Comparison of ENCODE assay signal across 7 cellular contexts in genomic region chr3:10437272-10437994, GRCh38.
DNase-seq lines count a peak whose midpoint lies in the region; ATAC-seq and TF ChIP-seq lines count a peak whose summit lies in the region.

No MANE protein-coding gene starts in this region.

- peak overlapping the region; percentile 86 for H3K27ac Mint-ChIP-seq in chondrocyte (ENCODE audit: unreplicated experiment)

- TF ChIP-seq CTCF in chondrocyte (IDR thresholded peaks at IDR 0.05): no peak

- ATAC-seq in GM21737 (IDR thresholded peaks at IDR 0.05; ENCODE audit: unreplicated experiment) (peak; percentile 49), HG03039 (IDR thresholded peaks at IDR 0.05; ENCODE audit: unreplicated experiment) (no peak)

- peak in 3 of 4 experiments; percentile 12 to 45 (median 34) for DNase-seq in activated CD4-positive, CD25-positive, alpha-beta regulatory T cell (lab: John Stamatoyannopoulos, UW)
- DNase-seq in chondrocyte (ENCODE audit: low spot score) (no peak), NCI-H1436 (lab: John Stamatoyannopoulos, UW) (no peak), NCI-H82 (lab: John Stamatoyannopoulos, UW) (no peak)
- DNase-seq in stimulated activated CD4-positive, alpha-beta T cell treated with anti-CD3 and anti-CD28 coated beads, Interleukin-2, amount 100 ng/mL, for 48 hours: peak; percentile 25 to 48

- H3K27me3 Mint-ChIP-seq in chondrocyte (ENCODE audit: low read depth): no peaks in the 10 kb centered on the region

- peaks cover 45% of the 10 kb centered on the region for H3K4me1 Mint-ChIP-seq in chondrocyte (ENCODE audit: low read depth)

- no peaks in the 10 kb centered on the region for H3K36me3 Mint-ChIP-seq in chondrocyte (ENCODE audit: low read depth)

- no peaks in the 10 kb centered on the region for H3K9me3 Mint-ChIP-seq in chondrocyte (ENCODE audit: low read depth)

- no peak overlapping the region for H3K4me3 Mint-ChIP-seq in chondrocyte (ENCODE audit: unreplicated experiment)

Comparison
In these comparisons a context has a peak if more than half of its experiments do, and no peak if none do; other contexts are left out.
1. DNase-seq: peak in activated CD4-positive, CD25-positive, alpha-beta regulatory T cell (3 of 4) and stimulated activated CD4-positive, alpha-beta T cell treated with anti-CD3 and anti-CD28 coated beads, Interleukin-2, amount 100 ng/mL, for 48 hours (2 of 2); none in chondrocyte (single experiment), NCI-H1436 (single experiment) and NCI-H82 (single experiment).